Comparison of ENCODE assay signal across 1 cellular context in the genomic region with DNA sequence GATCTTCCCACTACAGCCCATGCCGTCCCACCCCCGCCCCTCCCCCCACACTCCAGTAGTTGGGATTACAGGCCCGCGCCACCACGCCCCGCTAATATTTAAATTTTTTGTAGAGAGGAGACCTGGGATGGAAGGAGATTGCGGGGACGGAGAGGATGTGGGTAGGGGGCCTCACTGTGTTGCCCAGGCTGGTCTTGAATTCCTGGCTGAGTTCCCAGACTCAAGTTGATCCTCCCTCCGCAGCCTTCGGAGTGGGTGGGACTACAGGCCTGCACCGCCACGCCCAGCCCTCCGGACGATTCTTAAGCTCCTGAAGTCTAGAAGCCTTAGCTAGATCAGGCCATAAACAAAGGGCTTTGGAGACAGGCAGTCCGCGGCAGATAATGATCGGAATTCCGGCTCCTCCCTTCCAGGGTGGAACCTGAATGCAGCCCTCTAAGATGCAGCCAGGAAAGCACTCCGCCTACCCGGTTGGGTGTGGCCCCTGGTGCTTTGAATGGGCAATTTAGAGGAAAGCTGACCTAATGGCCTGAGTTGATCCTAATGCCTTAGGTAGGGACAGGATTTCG.
TF ChIP-seq lines count a peak whose summit lies in the region.

Gene DPPA2 (minus strand): TSS at position 356 of the 569 bp plus-strand sequence. CDS start 1,975 bp downstream, outside the sequence.

TF ChIP-seq in H1, 55 proteins besides CTCF, POLR2A, EP300 and RAD21 (continued from another document):
- peak; percentile 85; the same call in 1 of the 2 replicates for TF ChIP-seq KDM1A (IDR thresholded peaks at IDR 0.05; ENCODE audit: borderline replicate concordance, low read length)
- TF ChIP-seq POLR2AphosphoS5 (IDR thresholded peaks at IDR 0.05; ENCODE audit: low read depth, low read length) = no peak
- no peak for TF ChIP-seq SUZ12 (IDR thresholded peaks at IDR 0.05; ENCODE audit: low read length)
- no peak for TF ChIP-seq MAFK (IDR thresholded peaks at IDR 0.05; ENCODE audit: low read depth, low read length)
- TF ChIP-seq TEAD4 (IDR thresholded peaks at IDR 0.05; ENCODE audit: low read depth, low read length) = peak; percentile 74
- TF ChIP-seq CEBPB (IDR thresholded peaks at IDR 0.05; ENCODE audit: low read depth, low read length) = no peak
